ENCODE assay signal across 8 cellular contexts in the genomic region with DNA sequence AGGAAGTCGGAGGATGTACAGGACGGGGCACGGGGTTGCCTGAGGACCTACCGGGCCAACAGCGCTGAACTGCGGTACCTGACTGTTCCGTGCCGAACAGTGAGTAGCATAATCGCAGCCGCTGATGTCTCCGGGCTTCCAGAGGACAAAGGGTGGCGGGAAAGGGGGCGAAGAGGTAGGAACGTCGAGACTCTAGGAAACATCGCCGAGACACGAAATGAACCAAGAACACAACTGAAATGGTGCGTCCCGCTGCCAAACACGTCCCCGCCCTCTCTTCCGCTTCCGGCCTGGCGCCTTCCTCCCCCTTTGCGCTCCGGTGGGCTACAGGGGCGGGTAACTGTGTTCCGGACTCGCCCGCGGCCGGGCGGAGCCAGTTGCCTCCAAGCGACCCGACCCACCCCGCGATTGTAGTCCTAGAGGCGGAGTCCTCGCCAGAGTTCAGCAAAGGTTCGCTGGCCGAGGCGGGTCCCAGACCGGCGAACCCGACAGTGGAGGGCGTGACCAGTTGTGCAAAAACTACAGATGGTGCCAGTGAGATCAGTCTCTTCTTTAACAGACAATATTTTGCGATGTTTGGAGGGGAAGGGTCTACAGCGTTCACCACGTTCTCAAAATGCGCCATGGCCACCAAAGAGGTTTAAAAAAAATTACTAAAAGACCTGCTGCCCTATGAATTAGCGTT. TPM values are rescaled to one million over a fixed set of nuclear protein-coding genes. Genes with fewer than 3 reads are reported as not detected.
DNase-seq lines count a peak whose midpoint lies in the region; ATAC-seq and TF ChIP-seq lines count a peak whose summit lies in the region.

Gene MRPS31 (minus strand): TSS at position 257 of the 685 bp plus-strand sequence. CDS start 54 bp downstream, at position 203.

- peak; percentile 75 for DNase-seq in CMK (ENCODE audit: low read depth)
- DNase-seq in GM20000 (ENCODE audit: low spot score): peak; percentile 88
- DNase-seq in HT-29 (ENCODE audit: low spot score): peak; percentile 99
- peak; percentile 96 to 98 for DNase-seq in NOMO-1 (lab: John Stamatoyannopoulos, UW; ENCODE audit: unreplicated experiment in 2 of 2)
- DNase-seq in effector memory CD8-positive, alpha-beta T cell: peak; percentile 93 to 95 (median 94)
- DNase-seq in memory B cell (ENCODE audit: low spot score in 2 of 2): peak; percentile 95 to 96
- DNase-seq in stimulated activated CD8-positive, alpha-beta memory T cell treated with anti-CD3 and anti-CD28 coated beads, Interleukin-12 subunit alpha, Interleukin-12 subunit beta, amount 100 ng/mL, for 24 hours (ENCODE audit: extremely low read depth): peak; percentile 87

- H3K27me3 Mint-ChIP-seq in effector memory CD8-positive, alpha-beta T cell: no peaks in the 10 kb centered on the region
- H3K27me3 Mint-ChIP-seq in memory B cell: no peaks in the 10 kb centered on the region

- H3K36me3 Mint-ChIP-seq in effector memory CD8-positive, alpha-beta T cell (ENCODE audit: insufficient read depth): peaks cover 3% of the 10 kb centered on the region
- no peaks in the 10 kb centered on the region for H3K36me3 Mint-ChIP-seq in memory B cell

- POLR2A ChIA-PET in activated CD8-positive, alpha-beta memory T cell treated with anti-CD3 and anti-CD28 coated beads for 36 hours (lab: Charles Lee): interaction anchor here (0.8 kb wide), 1 partner anchor 114 kb away, joined by 3 read pairs; no protein-coding TSS in a partner anchor

- H3K4me3 Mint-ChIP-seq in effector memory CD8-positive, alpha-beta T cell: peak within 1 kb of the TSS; percentile 94 to 96
- peak within 1 kb of the TSS; percentile 95 for H3K4me3 Mint-ChIP-seq in memory B cell

- no peaks in the 10 kb centered on the region for H3K9me3 Mint-ChIP-seq in effector memory CD8-positive, alpha-beta T cell
- H3K9me3 Mint-ChIP-seq in memory B cell: no peaks in the 10 kb centered on the region

- TF ChIP-seq CTCF in GM20000 (IDR thresholded peaks at IDR 0.05; ENCODE audit: extremely low read depth, missing control alignments): no peak

- ATAC-seq in effector memory CD8-positive, alpha-beta T cell (replicated peaks): peak; percentile 96
- peak; percentile 96 for ATAC-seq in memory B cell (ENCODE audit: low read depth)

- peaks cover 11 to 21% of the 10 kb centered on the region in 2 donors for H3K4me1 Mint-ChIP-seq in effector memory CD8-positive, alpha-beta T cell (ENCODE audit: low read depth in 2 of 2)
- H3K4me1 Mint-ChIP-seq in memory B cell: peaks cover 11% of the 10 kb centered on the region

- H3K27ac Mint-ChIP-seq in effector memory CD8-positive, alpha-beta T cell: peak within 1 kb of the TSS; percentile 94 to 97
- peak within 1 kb of the TSS; percentile 94 for H3K27ac Mint-ChIP-seq in memory B cell

- CTCF ChIA-PET in activated CD8-positive, alpha-beta memory T cell treated with anti-CD3 and anti-CD28 coated beads for 36 hours (lab: Charles Lee): no interaction called here

RNA-seq across cellular contexts. Expression of gene MRPS31, which starts in this region (rescaled TPM):
- 10.5 and 10.8 TPM in 2 replicates for total RNA-seq in HT-29 (2014; rRNA removed; shearing (Covaris generic))
- 10 to 100 TPM; 42.1 to 42.2 TPM for total RNA-seq in activated CD8-positive, alpha-beta memory T cell treated with anti-CD3 and anti-CD28 coated beads for 36 hours

Comparison
In these comparisons a context has a peak if more than half of its experiments do, and no peak if none do; other contexts are left out.
1. Peak in every context shown above with its lines: DNase-seq and ATAC-seq.